ENCODE assay signal across 9 cellular contexts in genomic region chr6:34390531-34391013, GRCh38. TPM values are rescaled to one million over a fixed set of nuclear protein-coding genes. Genes with fewer than 3 reads are reported as not detected.
A peak's percentile ranks its signal among the peaks of the same experiment; 100 is the strongest.
DNase-seq lines count a peak whose midpoint lies in the region; ATAC-seq and TF ChIP-seq lines count a peak whose summit lies in the region.
"Had no signal": no experiment of that assay in that cellular context is flagged by ENCODE, and none has a peak within 500 bp of the region (broad histone marks: within the 10 kb centered on the region; RNA-seq: fewer than 3 reads in every experiment).

No MANE protein-coding gene starts in this region.

- TF ChIP-seq CTCF in heart right ventricle (IDR thresholded peaks at IDR 0.05) (no peak), brain microvascular endothelial cell (IDR thresholded peaks at IDR 0.05; ENCODE audit: low read depth, low read length, missing control alignments) (no peak), vagina (IDR thresholded peaks at IDR 0.05) (no peak)

- H3K27me3 ChIP-seq in heart right ventricle, result no peaks in the 10 kb centered on the region
- no peaks in the 10 kb centered on the region for H3K27me3 ChIP-seq in brain microvascular endothelial cell (replicated peaks)
- no peaks in the 10 kb centered on the region for H3K27me3 ChIP-seq in mesendoderm (ENCODE audit: insufficient read depth, low read length, poor library complexity)
- no peaks in the 10 kb centered on the region for H3K27me3 ChIP-seq in vagina

- ATAC-seq in heart right ventricle, result no peak
- no peak for ATAC-seq in Right ventricle myocardium inferior
- ATAC-seq in activated naive CD8-positive, alpha-beta T cell treated with anti-CD3 and anti-CD28 coated beads, Interleukin-2, amount 50 U/mL, for 24 hours, result no peak

- H3K79me1 ChIP-seq in mesendoderm (ENCODE audit: low read length), result peaks cover 9% of the 10 kb centered on the region

- no peak overlapping the region for H4K5ac ChIP-seq in mesendoderm (ENCODE audit: low read length)

- H3K27me3 Mint-ChIP-seq in activated naive CD8-positive, alpha-beta T cell treated with anti-CD3 and anti-CD28 coated beads, Interleukin-2, amount 50 U/mL, for 24 hours, result no peaks in the 10 kb centered on the region

- no peak for TF ChIP-seq POLR2A in vagina (IDR thresholded peaks at IDR 0.05)

- H3K36me3 Mint-ChIP-seq in activated naive CD8-positive, alpha-beta T cell treated with anti-CD3 and anti-CD28 coated beads, Interleukin-2, amount 50 U/mL, for 24 hours (ENCODE audit: low read depth), result no peaks in the 10 kb centered on the region

- H3K56ac ChIP-seq in mesendoderm (ENCODE audit: low read length), result peak overlapping the region; percentile 99

- H3K18ac ChIP-seq in mesendoderm (ENCODE audit: low read length), result no peak overlapping the region

- H4K8ac ChIP-seq in mesendoderm (ENCODE audit: low read depth, low read length), result no peak overlapping the region

- peak overlapping the region; percentile 94 for H3K9ac ChIP-seq in mesendoderm (ENCODE audit: low read length)

- H3K27ac Mint-ChIP-seq in activated naive CD8-positive, alpha-beta T cell treated with anti-CD3 and anti-CD28 coated beads, Interleukin-2, amount 50 U/mL, for 24 hours, result no peak overlapping the region

- DNase-seq in heart right ventricle, result no peak
- no peak for DNase-seq in Right ventricle myocardium inferior (ENCODE audit: missing footprints)
- no peak for DNase-seq in brain microvascular endothelial cell
- DNase-seq in mesendoderm, result no peak
- DNase-seq in vagina (ENCODE audit: extremely low spot score in 2 of 2), result no peak
- no peak for DNase-seq in CD1c-positive myeloid dendritic cell (ENCODE audit: extremely low spot score)
- DNase-seq in NCI-H446 treated with DMSO at 0.1 percent for 48 hours (lab: John Stamatoyannopoulos, UW), result no peak
- no peak for DNase-seq in activated naive CD8-positive, alpha-beta T cell treated with anti-CD3 and anti-CD28 coated beads, Interleukin-2, amount 50 U/mL, for 24 hours
- DNase-seq: activated naive CD4-positive, alpha-beta T cell had no signal

- H3K23ac ChIP-seq in mesendoderm (ENCODE audit: low read length), result no peak overlapping the region

- peaks cover 29% of the 10 kb centered on the region for H3K4me1 Mint-ChIP-seq in activated naive CD8-positive, alpha-beta T cell treated with anti-CD3 and anti-CD28 coated beads, Interleukin-2, amount 50 U/mL, for 24 hours

- 51 to 57% methylated on average over 6 of the region's 6 CpGs for WGBS in heart right ventricle, 2 donors
- WGBS in mesendoderm (ENCODE audit: extremely low coverage, insufficient coverage, low lambda C conversion rate), result no CpG with 5 or more reads among the region's 6 CpGs

- H2AK5ac ChIP-seq in mesendoderm (ENCODE audit: low read length), result no peak overlapping the region

- H3K9me3 ChIP-seq in heart right ventricle (peaks cover 0 to 7% (median 0%) of the 10 kb centered on the region in 11 donors), vagina (no peaks in the 10 kb centered on the region)

- no peaks in the 10 kb centered on the region for H3K9me3 Mint-ChIP-seq in activated naive CD8-positive, alpha-beta T cell treated with anti-CD3 and anti-CD28 coated beads, Interleukin-2, amount 50 U/mL, for 24 hours

- H2BK120ac ChIP-seq in mesendoderm (ENCODE audit: low read depth, low read length), result no peak overlapping the region

- H3K4me3 ChIP-seq in heart right ventricle (peak overlapping the region in 9 of 10 donors; percentile 71 to 95 (median 89)), brain microvascular endothelial cell (ENCODE audit: low read depth, low read length) (peak overlapping the region; percentile 82), mesendoderm (ENCODE audit: low read length) (peak overlapping the region; percentile 93), vagina (peak overlapping the region; percentile 78 to 90)

- H2BK15ac ChIP-seq in mesendoderm (replicated peaks; ENCODE audit: low read depth), result no peak overlapping the region

- H3K79me2 ChIP-seq in mesendoderm (ENCODE audit: control insufficient read depth, insufficient read depth, low read length), result peaks cover 49% of the 10 kb centered on the region

- intact Hi-C loops in heart right ventricle (cut with DNase I) (loop anchor here in 7 of 10 donors (1.0 to 10.0 kb wide), 7 partner anchors 48 to 143 kb away; partner anchors contain the start of gene SMIM29 (in 4 of the 7)), Right ventricle myocardium inferior (cut with DNase I) (loop anchor here (5.0 to 10.0 kb wide), 2 partner anchors 48 to 116 kb away; no protein-coding TSS in a partner anchor), vagina (cut with DNase I) (loop anchor here (5.0 kb wide), 1 partner anchor 143 kb away; the partner anchor contains the start of gene SMIM29)

- peak overlapping the region in 9 of 10 donors; percentile 88 to 99 (median 98) for H3K27ac ChIP-seq in heart right ventricle
- H3K27ac ChIP-seq in brain microvascular endothelial cell, result no peak overlapping the region
- H3K27ac ChIP-seq in mesendoderm (ENCODE audit: low read depth, low read length), result no peak overlapping the region
- H3K27ac ChIP-seq in vagina, result peak overlapping the region; percentile 92

- no peak overlapping the region for H3K4me3 Mint-ChIP-seq in activated naive CD8-positive, alpha-beta T cell treated with anti-CD3 and anti-CD28 coated beads, Interleukin-2, amount 50 U/mL, for 24 hours

- in situ Hi-C loops in brain microvascular endothelial cell (cut with HindIII; ENCODE audit: low pct_ligation_motif_present, low sequenced_read_pairs), result no loop called here

- H2BK5ac ChIP-seq in mesendoderm (ENCODE audit: low read length), result no peak overlapping the region

- H3K4ac ChIP-seq in mesendoderm (ENCODE audit: low read depth, low read length), result no peak overlapping the region

- H3K4me1 ChIP-seq in heart right ventricle, result peaks cover 13 to 72% (median 55%) of the 10 kb centered on the region in 9 donors
- no peaks in the 10 kb centered on the region for H3K4me1 ChIP-seq in mesendoderm (ENCODE audit: control insufficient read depth, low read depth, low read length)
- H3K4me1 ChIP-seq in vagina, result peaks cover 47% of the 10 kb centered on the region

- H3K4me2 ChIP-seq in mesendoderm (ENCODE audit: low read length), result peak overlapping the region; percentile 85

- no peaks in the 10 kb centered on the region for H3K36me3 ChIP-seq in heart right ventricle
- H3K36me3 ChIP-seq in brain microvascular endothelial cell (replicated peaks), result no peaks in the 10 kb centered on the region
- no peaks in the 10 kb centered on the region for H3K36me3 ChIP-seq in mesendoderm (ENCODE audit: control insufficient read depth, insufficient read depth, low read length)
- H3K36me3 ChIP-seq in vagina, result no peaks in the 10 kb centered on the region

RNA-seq across cellular contexts. Expression of gene NUDT3, which starts 1.9 kb away (rescaled TPM):
- 10 to 100 TPM; 41.9 to 67.1 (median 59.0) TPM for total RNA-seq in heart right ventricle
- 10 to 100 TPM in 1 of 2 donors, 1 to 10 TPM in 1; 9.3 to 20.9 TPM for polyA plus RNA-seq in heart right ventricle
- 47.6 TPM for total RNA-seq in Right ventricle myocardium inferior
- polyA plus RNA-seq in mesendoderm (2013, experiment 1 of 2), result 18.4 TPM
- polyA plus RNA-seq in mesendoderm (2013, experiment 2 of 2), result 17.8 TPM
- total RNA-seq in vagina, result 27.0 TPM

RNA-seq across cellular contexts. Expression of gene RPS10, which starts 35.3 kb away (rescaled TPM):
- total RNA-seq in heart right ventricle (100 to 1,000 TPM; 551 to 913 (median 607) TPM), Right ventricle myocardium inferior (718 TPM), vagina (2,671 TPM)
- 1,000 to 10,000 TPM; 1,305 to 2,567 TPM for polyA plus RNA-seq in heart right ventricle
- polyA plus RNA-seq in mesendoderm (2013, experiment 1 of 2), result 2,316 TPM
- 2,311 TPM for polyA plus RNA-seq in mesendoderm (2013, experiment 2 of 2)

Comparison
In these comparisons a context has a peak if more than half of its experiments do, and no peak if none do; other contexts are left out.
1. H3K27ac ChIP-seq: peak in heart right ventricle (9 of 10) and vagina (single experiment); none in brain microvascular endothelial cell (single experiment) and mesendoderm (single experiment).
2. Peak in every context shown above with its lines, with median percentiles within 50 percentile points of each other: H3K4me3 ChIP-seq.